ENCODE assay signal across 15 cellular contexts in genomic region chr4:48090621-48091020, GRCh38. TPM values are rescaled to one million over a fixed set of nuclear protein-coding genes. Genes with fewer than 3 reads are reported as not detected.
"Had no signal": no experiment of that assay in that cellular context is flagged by ENCODE, and none has a peak within 500 bp of the region (broad histone marks: within the 10 kb centered on the region; RNA-seq: fewer than 3 reads in every experiment).

No MANE protein-coding gene starts in this region.

- H3K4me3 ChIP-seq: ascending aorta, esophagus squamous epithelium, mucosa of descending colon, skin epidermis, tibial artery, uterus had no signal

- H3K4me1 ChIP-seq: ascending aorta, tibial artery, uterus had no signal

- ATAC-seq: activated CD8-positive, alpha-beta T cell treated with anti-CD3 and anti-CD28 coated beads for 36 hours; activated naive CD8-positive, alpha-beta T cell treated with anti-CD3 and anti-CD28 coated beads, Interleukin-2, amount 50 U/mL, for 24 hours; mucosa of descending colon; naive thymus-derived CD8-positive, alpha-beta T cell had no signal

- H3K27me3 ChIP-seq: ascending aorta, esophagus squamous epithelium, tibial artery, uterus had no signal

- DNase-seq: activated CD4-positive, alpha-beta T cell treated with anti-CD3 and anti-CD28 coated beads for 4 hours; activated CD8-positive, alpha-beta memory T cell treated with anti-CD3 and anti-CD28 coated beads, Interleukin-2, amount 50 U/mL, for 4 hours; activated CD8-positive, alpha-beta T cell treated with anti-CD3 and anti-CD28 coated beads for 36 hours; activated naive CD4-positive, alpha-beta T cell; activated naive CD8-positive, alpha-beta T cell treated with anti-CD3 and anti-CD28 coated beads, Interleukin-2, amount 50 U/mL, for 24 hours; esophagus squamous epithelium; foreskin fibroblast; mucosa of descending colon; naive thymus-derived CD8-positive, alpha-beta T cell; posterior cingulate gyrus; tibial artery; uterus had no signal

- H3K9me3 ChIP-seq: ascending aorta, esophagus squamous epithelium, mucosa of descending colon, tibial artery, uterus had no signal

- H3K36me3 ChIP-seq: ascending aorta, esophagus squamous epithelium, tibial artery, uterus had no signal

- H3K27ac ChIP-seq: ascending aorta, esophagus squamous epithelium, skin epidermis, tibial artery, uterus, VCaP had no signal

RNA-seq across cellular contexts. Expression of gene TXK, which starts 43.4 kb away (rescaled TPM):
- total RNA-seq: ascending aorta had no signal
